In the genomic region with DNA sequence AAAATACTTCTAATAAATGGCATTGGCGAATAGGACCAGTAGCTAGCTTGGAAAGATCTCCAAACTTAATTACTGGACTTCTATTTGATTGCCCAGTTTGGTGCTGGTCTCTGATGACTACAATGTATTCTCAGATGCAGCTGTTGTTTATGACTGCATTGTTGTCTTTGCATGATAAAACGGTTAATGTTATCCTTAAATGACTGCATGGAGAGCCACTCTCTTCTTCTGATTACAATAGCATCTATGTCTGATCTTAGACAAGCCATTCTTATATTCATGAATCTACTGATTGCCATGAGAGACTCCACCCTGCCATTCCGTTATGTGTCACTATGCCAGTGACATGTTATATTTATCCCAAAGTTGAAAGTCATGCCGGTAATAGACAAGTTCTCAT, we compare ENCODE assay signal across 20 cellular contexts. TPM values are rescaled to one million over a fixed set of nuclear protein-coding genes. Genes with fewer than 3 reads are reported as not detected.
DNase-seq lines count a peak whose midpoint lies in the region; ATAC-seq and FAIRE-seq lines count a peak whose summit lies in the region.
"Had no signal": no experiment of that assay in that cellular context is flagged by ENCODE, and none has a peak within 500 bp of the region (broad histone marks: within the 10 kb centered on the region; RNA-seq: fewer than 3 reads in every experiment).

No MANE protein-coding gene starts in this region.

- peaks cover 2% of the 10 kb centered on the region in 2 donors for H3K27me3 ChIP-seq in small intestine (ENCODE audit: control insufficient read depth in 2 of 2, insufficient read depth in 2 of 2, low read length in 2 of 2)
- H3K27me3 ChIP-seq: BLaER1 had no signal

- H3K4me1 ChIP-seq in small intestine (ENCODE audit: control insufficient read depth in 2 of 2, insufficient read depth in 1 of 2, low read depth in 1 of 2, low read length in 1 of 2), result no peaks in the 10 kb centered on the region
- H3K4me1 ChIP-seq: BLaER1 had no signal

- WGBS in small intestine, 3 donors, result 68 to 85% (median 83%) methylated on average over 4 of the region's 4 CpGs

- H3K27ac ChIP-seq in small intestine (ENCODE audit: low read depth in 1 of 2, low read length in 1 of 2), result no peak overlapping the region
- H3K27ac ChIP-seq: 22Rv1, A549, BLaER1 had no signal

- H3K9me3 ChIP-seq in small intestine (ENCODE audit: control insufficient read depth, low read depth), result no peaks in the 10 kb centered on the region

- no peak overlapping the region for H3K4me3 ChIP-seq in small intestine (ENCODE audit: low read depth in 1 of 2, low read length in 2 of 2)
- H3K4me3 ChIP-seq: A549, BLaER1, GM23338 had no signal

- ATAC-seq in esophagus mucosa (no peak), HG03139 (IDR thresholded peaks at IDR 0.05; ENCODE audit: unreplicated experiment) (no peak), HG03135 (IDR thresholded peaks at IDR 0.05; ENCODE audit: unreplicated experiment) (no peak)
- ATAC-seq: A549, GM23338 had no signal

- DNase-seq in Ammon's horn (ENCODE audit: low spot score) (peak; percentile 65), foreskin melanocyte (peak; percentile 70), midbrain (lab: John Stamatoyannopoulos, UW) (peak; percentile 39), putamen (ENCODE audit: low spot score) (peak; percentile 76), small intestine (no peak)
- DNase-seq: AML-193; CD4-positive, alpha-beta memory T cell; DMS153; DMS79 treated with DMSO at 0.1 percent for 48 hours; GF-D8; HCEC 1CT had no signal

- FAIRE-seq in small intestine (lab: Jason Lieb, UNC), result no peak
- FAIRE-seq: A549, H54, HTR-8/SVneo had no signal

- no peaks in the 10 kb centered on the region for H3K36me3 ChIP-seq in small intestine (ENCODE audit: control insufficient read depth in 2 of 2, insufficient read depth in 2 of 2, low read length in 2 of 2)
- H3K36me3 ChIP-seq: BLaER1 had no signal

RNA-seq across cellular contexts. Expression of a gene that starts 42.9 kb away (rescaled TPM):
- polyA plus RNA-seq in small intestine, result 10 to 100 TPM; 17.5 to 50.8 (median 29.7) TPM
- total RNA-seq in esophagus mucosa, result 41.6 TPM
